ENCODE assay signal across 11 cellular contexts in genomic region chr14:89270439-89271227, GRCh38.
DNase-seq lines count a peak whose midpoint lies in the region; ATAC-seq and TF ChIP-seq lines count a peak whose summit lies in the region.
"Had no signal": no experiment of that assay in that cellular context is flagged by ENCODE, and none has a peak within 500 bp of the region (broad histone marks: within the 10 kb centered on the region; RNA-seq: fewer than 3 reads in every experiment).

No MANE protein-coding gene starts in this region.

- peak; percentile 46 to 49 for ATAC-seq in activated CD4-positive, CD25-positive, alpha-beta regulatory T cell treated with anti-CD3 and anti-CD28 coated beads, Interleukin-2, amount 50 U/mL, for 24 hours
- peak; percentile 58 for ATAC-seq in HG03139 (IDR thresholded peaks at IDR 0.05; ENCODE audit: unreplicated experiment)
- ATAC-seq: A549 had no signal

- no peaks in the 10 kb centered on the region for H3K4me1 ChIP-seq in colonic mucosa
- peaks cover 0 to 18% (median 8%) of the 10 kb centered on the region in 4 donors for H3K4me1 ChIP-seq in transverse colon
- H3K4me1 ChIP-seq: A549 had no signal

- TF ChIP-seq POLR2A in transverse colon (IDR thresholded peaks at IDR 0.05) (no peak), lower leg skin (IDR thresholded peaks at IDR 0.05) (no peak)

- H3K9me3 ChIP-seq in colonic mucosa (no peaks in the 10 kb centered on the region), transverse colon (no peaks in the 10 kb centered on the region)
- H3K9me3 ChIP-seq: A549 had no signal

- H3K27ac Mint-ChIP-seq in immature natural killer cell = peak overlapping the region in 1 of 6 donors; percentile 68

- no peaks in the 10 kb centered on the region for H3K9me3 Mint-ChIP-seq in immature natural killer cell

- in situ Hi-C loops in transverse colon (cut with MboI; ENCODE audit: low pct_ligation_motif_present in 1 of 4, low pct_unique_long_range_greater_than_20kb in 1 of 4, low sequenced_read_pairs in 3 of 4) = no loop called here

- H3K27me3 ChIP-seq in colonic mucosa = no peaks in the 10 kb centered on the region
- no peaks in the 10 kb centered on the region for H3K27me3 ChIP-seq in transverse colon

- intact Hi-C loops in colonic mucosa (cut with DNase I) = no loop called here
- intact Hi-C loops in transverse colon (cut with DNase I; ENCODE audit: low total_unique reads) = no loop called here
- intact Hi-C loops in lower leg skin (cut with DNase I; ENCODE audit: low total_unique reads) = no loop called here

- WGBS in transverse colon (ENCODE audit: low coverage in 1 of 2), 2 donors = 29 to 55% methylated on average over 4 to 7 of the region's 7 CpGs
- WGBS in lower leg skin, 2 donors = 61% methylated on average over 7 of the region's 7 CpGs

- H3K4me3 Mint-ChIP-seq in immature natural killer cell = no peak overlapping the region

- TF ChIP-seq EP300 in transverse colon (IDR thresholded peaks at IDR 0.05; ENCODE audit: low read depth) = peak; percentile 60

- peaks cover 0 to 7% (median 0%) of the 10 kb centered on the region in 3 donors for H3K36me3 Mint-ChIP-seq in immature natural killer cell

- H3K27ac ChIP-seq in colonic mucosa (no peak overlapping the region), transverse colon (no peak overlapping the region)
- H3K27ac ChIP-seq: A549 had no signal

- peaks cover 75 to 96% of the 10 kb centered on the region in 2 donors for H3K4me1 Mint-ChIP-seq in immature natural killer cell

- no peak for DNase-seq in activated CD4-positive, CD25-positive, alpha-beta regulatory T cell (lab: John Stamatoyannopoulos, UW)
- peak; percentile 80 for DNase-seq in colonic mucosa
- DNase-seq in transverse colon = peak; percentile 72
- DNase-seq in central memory CD4-positive, alpha-beta T cell = no peak
- no peak for DNase-seq in lower leg skin (ENCODE audit: low spot score in 2 of 2)
- no peak for DNase-seq in immature natural killer cell
- DNase-seq: activated CD4-positive, alpha-beta T cell treated with anti-CD3 and anti-CD28 coated beads, Interleukin-2, amount 50 U/mL, for 48 hours; stimulated activated CD4-positive, alpha-beta T cell treated with anti-CD3 and anti-CD28 coated beads, Interleukin-15, amount 100 ng/mL, for 24 hours had no signal

- no peak for TF ChIP-seq CTCF in colonic mucosa (IDR thresholded peaks at IDR 0.05)
- TF ChIP-seq CTCF in transverse colon (IDR thresholded peaks at IDR 0.05) = peak in 1 of 5 experiments; percentile 9
- no peak for TF ChIP-seq CTCF in lower leg skin (IDR thresholded peaks at IDR 0.05)

- H3K36me3 ChIP-seq in colonic mucosa (no peaks in the 10 kb centered on the region), transverse colon (no peaks in the 10 kb centered on the region)

- H3K27me3 Mint-ChIP-seq in immature natural killer cell (ENCODE audit: low read depth in 3 of 3) = peaks cover 0 to 11% (median 5%) of the 10 kb centered on the region in 3 donors

- H3K4me3 ChIP-seq in colonic mucosa (no peak overlapping the region), transverse colon (no peak overlapping the region), lower leg skin (ENCODE audit: low read depth, poor library complexity, severe bottlenecking) (no peak overlapping the region)
- H3K4me3 ChIP-seq: A549 had no signal

- H3K9ac ChIP-seq in colonic mucosa (ENCODE audit: low read depth in 2 of 2, low read length in 2 of 2) = no peak overlapping the region

Comparison
In these comparisons a context has a peak if more than half of its experiments do, and no peak if none do; other contexts are left out.
1. DNase-seq: peak in colonic mucosa (single experiment) and transverse colon (single experiment); none in activated CD4-positive, CD25-positive, alpha-beta regulatory T cell (0 of 4), central memory CD4-positive, alpha-beta T cell (single experiment), lower leg skin (0 of 2) and immature natural killer cell (0 of 3).